18 cellular contexts compared by ENCODE assay signal in genomic region chr10:35612385-35613106, GRCh38. TPM values are rescaled to one million over a fixed set of nuclear protein-coding genes. Genes with fewer than 3 reads are reported as not detected.
DNase-seq lines count a peak whose midpoint lies in the region; ATAC-seq, FAIRE-seq and TF ChIP-seq lines count a peak whose summit lies in the region.
"Had no signal": no experiment of that assay in that cellular context is flagged by ENCODE, and none has a peak within 500 bp of the region (broad histone marks: within the 10 kb centered on the region; RNA-seq: fewer than 3 reads in every experiment).

No MANE protein-coding gene starts in this region.

- H3K27me3 ChIP-seq in WERI-Rb-1 (ENCODE audit: insufficient read depth, low read depth, severe bottlenecking) (no peaks in the 10 kb centered on the region), right lobe of liver (peaks cover 0 to 5% of the 10 kb centered on the region in 2 donors)

- TF ChIP-seq CTCF in D721Med (IDR thresholded peaks at IDR 0.05; ENCODE audit: insufficient read depth, missing control alignments), result no peak
- TF ChIP-seq CTCF in WERI-Rb-1 (IDR thresholded peaks at IDR 0.05; ENCODE audit: low read depth, low read length), result no peak
- no peak for TF ChIP-seq CTCF in right lobe of liver (IDR thresholded peaks at IDR 0.05)
- no peak for TF ChIP-seq CTCF in OCI-LY7 (conservative IDR thresholded peaks at IDR 0.05; ENCODE audit: low read length)

- H3K4me3 ChIP-seq in WERI-Rb-1 (ENCODE audit: low read depth, low read length), result peak overlapping the region; percentile 5; the same call in 1 of the 2 replicates
- no peak overlapping the region for H3K4me3 ChIP-seq in right lobe of liver
- no peak overlapping the region for H3K4me3 ChIP-seq in OCI-LY7 (ENCODE audit: low read depth, low read length, poor library complexity, severe bottlenecking)
- H3K4me3 ChIP-seq: GM23248 had no signal

- H3K36me3 ChIP-seq in WERI-Rb-1 (no peaks in the 10 kb centered on the region), right lobe of liver (no peaks in the 10 kb centered on the region), OCI-LY7 (ENCODE audit: insufficient read depth, low read length) (no peaks in the 10 kb centered on the region)
- H3K36me3 ChIP-seq: BE2C had no signal

- peak; percentile 81 to 92 (median 86) for ATAC-seq in right lobe of liver
- ATAC-seq: CD8-positive, alpha-beta T cell had no signal

- CTCF ChIA-PET in OCI-LY7 (lab: Charles Lee; ENCODE audit: unreplicated experiment), result no interaction called here

- no peaks in the 10 kb centered on the region for H3K9me2 ChIP-seq in OCI-LY7 (ENCODE audit: insufficient read depth, low read length)

- BruUV-seq in OCI-LY7 (replicated peaks; lab: Mats Ljungman, UMichigan), result no TSS peak

- H3K9me3 ChIP-seq in WERI-Rb-1 (ENCODE audit: severe bottlenecking), result no peaks in the 10 kb centered on the region
- H3K9me3 ChIP-seq in right lobe of liver, result no peaks in the 10 kb centered on the region
- no peaks in the 10 kb centered on the region for H3K9me3 ChIP-seq in OCI-LY7 (ENCODE audit: low read length)
- H3K9me3 ChIP-seq: BE2C had no signal

- 20% methylated on average over 6 of the region's 6 CpGs for WGBS in right lobe of liver (ENCODE audit: insufficient coverage, low coverage, low lambda C conversion rate, missing lambda C conversion rate)

- FAIRE-seq in D721Med (lab: Jason Lieb, UNC), result peak; percentile 79
- FAIRE-seq: A204.1 had no signal

- POLR2A ChIA-PET in OCI-LY7 (lab: Charles Lee), result interaction anchor here (1.2 kb wide), 1 partner anchor 1251 kb away, joined by 3 read pairs; no protein-coding TSS in a partner anchor

- no peaks in the 10 kb centered on the region for H3K79me2 ChIP-seq in OCI-LY7 (ENCODE audit: insufficient read depth, low read depth, low read length)

- DNase-seq in D721Med (ENCODE audit: insufficient read length, low spot score) (no peak), NCI-H82 (lab: John Stamatoyannopoulos, UW) (peak; percentile 50), WERI-Rb-1 (peak; percentile 11), right lobe of liver (no peak), OCI-LY7 (ENCODE audit: low spot score) (no peak), 8988T (no peak), NCI-H1048 (lab: John Stamatoyannopoulos, UW) (no peak), NOMO-1 treated with dmso at 0.1 percent for 144 hours (lab: John Stamatoyannopoulos, UW; ENCODE audit: unreplicated experiment) (no peak)
- DNase-seq: BE2C; CD8-positive, alpha-beta T cell; COR-L47; DMS53; GF-D8; GM23248 had no signal

- TF ChIP-seq POLR2A in right lobe of liver (IDR thresholded peaks at IDR 0.05), result no peak

- H4K20me1 ChIP-seq in OCI-LY7 (ENCODE audit: insufficient read depth, low read length), result no peaks in the 10 kb centered on the region

- H3K4me2 ChIP-seq in OCI-LY7 (ENCODE audit: low read length), result no peak overlapping the region

- H2AFZ ChIP-seq in OCI-LY7 (ENCODE audit: low read length), result no peak overlapping the region
- H2AFZ ChIP-seq: GM23248 had no signal

- H3K4me1 ChIP-seq in right lobe of liver (peaks cover 0 to 18% (median 0%) of the 10 kb centered on the region in 4 donors), OCI-LY7 (ENCODE audit: insufficient read depth, low read length, poor library complexity, severe bottlenecking) (no peaks in the 10 kb centered on the region)
- H3K4me1 ChIP-seq: BE2C had no signal

- intact Hi-C loops in right lobe of liver (cut with DNase I) (no loop called here), OCI-LY7 (cut with micrococcal nuclease; ENCODE audit: unreplicated experiment) (no loop called here)

- H3K27ac ChIP-seq in WERI-Rb-1 (peak overlapping the region; percentile 51), right lobe of liver (peak overlapping the region in 1 of 3 donors; percentile 51), OCI-LY7 (ENCODE audit: low read depth, low read length, poor library complexity, severe bottlenecking) (no peak overlapping the region)
- H3K27ac ChIP-seq: C4-2B, GM23248 had no signal

RNA-seq across cellular contexts. Expression of gene GJD4, which starts 7.4 kb away (rescaled TPM):
- not detected for total RNA-seq in right lobe of liver
- total RNA-seq in OCI-LY7 (2014; rRNA removed; shearing (Covaris generic)), result not detected in 2 replicates
- not detected in 2 replicates for total RNA-seq in OCI-LY7 (2022)
- total RNA-seq: CD8-positive, alpha-beta T cell; GM23248; H7; HT-29 had no signal

RNA-seq across cellular contexts. Expression of gene FZD8, which starts 29.6 kb away (rescaled TPM):
- total RNA-seq in right lobe of liver (1 to 10 TPM; 2.3 to 4.6 (median 3.8) TPM), OCI-LY7 (2022) (3.9 and 4.2 TPM in 2 replicates)
- total RNA-seq in OCI-LY7 (2014; rRNA removed; shearing (Covaris generic)), result 4.7 and 4.9 TPM in 2 replicates

Comparison
In these comparisons a context has a peak if more than half of its experiments do, and no peak if none do; other contexts are left out.
1. DNase-seq: peak in NCI-H82 (single experiment) and WERI-Rb-1 (single experiment); none in D721Med (single experiment), right lobe of liver (0 of 3), OCI-LY7 (single experiment), 8988T (single experiment), NCI-H1048 (single experiment) and NOMO-1 treated with dmso at 0.1 percent for 144 hours (single experiment).